ENCODE assay signal across 2 cellular contexts in the genomic region with DNA sequence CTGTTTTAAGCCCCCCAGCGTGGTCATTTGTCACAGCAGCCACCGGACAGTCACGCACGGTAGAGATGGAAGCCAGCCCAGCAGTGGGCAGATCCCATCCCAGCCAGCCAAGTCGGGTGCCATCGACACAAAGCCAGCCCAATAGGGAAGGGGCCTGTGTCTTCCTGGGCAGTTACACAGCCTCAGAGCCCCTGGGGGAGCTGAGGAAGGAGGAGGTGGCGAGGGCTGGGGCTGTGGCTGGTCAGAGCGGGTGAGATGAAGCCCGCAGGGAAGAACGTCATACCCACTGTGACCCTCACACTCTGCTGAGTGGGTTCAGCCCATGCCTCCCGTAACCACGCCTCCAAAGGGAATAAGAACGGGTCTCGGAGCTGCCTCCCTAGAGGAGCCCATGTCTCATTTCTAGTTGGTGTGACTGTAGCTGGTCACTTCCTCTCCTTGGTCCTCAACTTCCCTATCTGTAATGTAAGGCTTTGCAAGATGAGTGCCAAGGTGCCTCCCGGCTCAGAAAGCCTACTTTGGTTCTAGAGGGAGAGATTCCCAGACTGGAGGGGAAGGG.
TF ChIP-seq lines count a peak whose summit lies in the region.

No MANE protein-coding gene starts in this region.

TF ChIP-seq in IMR-90, 13 proteins besides CTCF, POLR2A, EP300 and RAD21:
- TF ChIP-seq NFE2L2 (IDR thresholded peaks at IDR 0.05; ENCODE audit: low read depth, low read length), result no peak
- TF ChIP-seq, protein P1, sequence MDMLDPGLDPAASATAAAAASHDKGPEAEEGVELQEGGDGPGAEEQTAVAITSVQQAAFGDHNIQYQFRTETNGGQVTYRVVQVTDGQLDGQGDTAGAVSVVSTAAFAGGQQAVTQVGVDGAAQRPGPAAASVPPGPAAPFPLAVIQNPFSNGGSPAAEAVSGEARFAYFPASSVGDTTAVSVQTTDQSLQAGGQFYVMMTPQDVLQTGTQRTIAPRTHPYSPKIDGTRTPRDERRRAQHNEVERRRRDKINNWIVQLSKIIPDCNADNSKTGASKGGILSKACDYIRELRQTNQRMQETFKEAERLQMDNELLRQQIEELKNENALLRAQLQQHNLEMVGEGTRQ (IDR thresholded peaks at IDR 0.05; ENCODE audit: low read depth, low read length), result no peak
- no peak for TF ChIP-seq MAFK (IDR thresholded peaks at IDR 0.05; ENCODE audit: low read depth, low read length)
- TF ChIP-seq SMC3 (IDR thresholded peaks at IDR 0.05; ENCODE audit: low read depth, low read length), result no peak
- no peak for TF ChIP-seq BHLHE40 (IDR thresholded peaks at IDR 0.05; ENCODE audit: low read depth, low read length)
- TF ChIP-seq MXI1 (IDR thresholded peaks at IDR 0.05; ENCODE audit: borderline replicate concordance, low read depth, low read length), result no peak
- no peak for TF ChIP-seq CEBPB (IDR thresholded peaks at IDR 0.05; ENCODE audit: low read depth, low read length)
- no peak for TF ChIP-seq RFX5 (IDR thresholded peaks at IDR 0.05; ENCODE audit: low read depth, low read length)
- TF ChIP-seq CHD1 (IDR thresholded peaks at IDR 0.05; ENCODE audit: low read depth, low read length), result no peak
- TF ChIP-seq, protein P2, sequence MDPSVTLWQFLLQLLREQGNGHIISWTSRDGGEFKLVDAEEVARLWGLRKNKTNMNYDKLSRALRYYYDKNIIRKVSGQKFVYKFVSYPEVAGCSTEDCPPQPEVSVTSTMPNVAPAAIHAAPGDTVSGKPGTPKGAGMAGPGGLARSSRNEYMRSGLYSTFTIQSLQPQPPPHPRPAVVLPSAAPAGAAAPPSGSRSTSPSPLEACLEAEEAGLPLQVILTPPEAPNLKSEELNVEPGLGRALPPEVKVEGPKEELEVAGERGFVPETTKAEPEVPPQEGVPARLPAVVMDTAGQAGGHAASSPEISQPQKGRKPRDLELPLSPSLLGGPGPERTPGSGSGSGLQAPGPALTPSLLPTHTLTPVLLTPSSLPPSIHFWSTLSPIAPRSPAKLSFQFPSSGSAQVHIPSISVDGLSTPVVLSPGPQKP (IDR thresholded peaks at IDR 0.05; ENCODE audit: borderline replicate concordance, low read depth, low read length), result no peak
- TF ChIP-seq MAZ (IDR thresholded peaks at IDR 0.05; ENCODE audit: borderline replicate concordance, low read depth, low read length), result no peak
- TF ChIP-seq RCOR1 (IDR thresholded peaks at IDR 0.05; ENCODE audit: insufficient replicate concordance, low read length), result no peak
- TF ChIP-seq FOS (IDR thresholded peaks at IDR 0.05; ENCODE audit: low read depth, low read length), result no peak

TF ChIP-seq in SK-N-SH, 30 proteins besides CTCF, POLR2A, EP300 and RAD21:
- TF ChIP-seq MXI1 (IDR thresholded peaks at IDR 0.05; ENCODE audit: low read depth, low read length) (no peak), SIN3A (IDR thresholded peaks at IDR 0.05; ENCODE audit: borderline replicate concordance, low read depth, low read length) (no peak), POLR2AphosphoS5 (IDR thresholded peaks at IDR 0.05; ENCODE audit: low read depth, low read length) (no peak)
- TF ChIP-seq, protein P3, sequence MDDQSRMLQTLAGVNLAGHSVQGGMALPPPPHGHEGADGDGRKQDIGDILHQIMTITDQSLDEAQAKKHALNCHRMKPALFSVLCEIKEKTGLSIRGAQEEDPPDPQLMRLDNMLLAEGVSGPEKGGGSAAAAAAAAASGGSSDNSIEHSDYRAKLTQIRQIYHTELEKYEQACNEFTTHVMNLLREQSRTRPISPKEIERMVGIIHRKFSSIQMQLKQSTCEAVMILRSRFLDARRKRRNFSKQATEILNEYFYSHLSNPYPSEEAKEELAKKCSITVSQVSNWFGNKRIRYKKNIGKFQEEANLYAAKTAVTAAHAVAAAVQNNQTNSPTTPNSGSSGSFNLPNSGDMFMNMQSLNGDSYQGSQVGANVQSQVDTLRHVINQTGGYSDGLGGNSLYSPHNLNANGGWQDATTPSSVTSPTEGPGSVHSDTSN (IDR thresholded peaks at IDR 0.05), result no peak
TF ChIP-seq in SK-N-SH: peak in this region for 0.
